In the genomic region with DNA sequence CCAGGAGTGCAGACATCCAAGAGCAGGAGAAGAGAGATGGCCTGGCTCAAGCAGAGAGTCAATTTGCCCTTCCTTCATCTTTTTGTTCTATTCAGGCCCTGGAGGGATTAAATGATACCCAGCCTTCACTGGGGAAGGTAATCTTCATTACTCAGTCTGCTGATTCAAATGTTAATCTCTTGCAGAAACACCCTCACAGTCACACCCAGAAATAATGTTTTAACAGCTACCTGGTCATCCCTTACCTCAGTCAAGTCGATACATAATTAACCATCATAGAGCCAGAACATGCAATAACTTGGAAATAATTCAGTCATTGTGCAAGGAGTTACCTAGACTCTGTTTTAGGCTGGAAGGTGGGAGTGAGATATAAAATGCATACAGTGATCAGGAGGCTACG, we compare ENCODE assay signal across 24 cellular contexts.
DNase-seq lines count a peak whose midpoint lies in the region; FAIRE-seq and TF ChIP-seq lines count a peak whose summit lies in the region.
"Had no signal": no experiment of that assay in that cellular context is flagged by ENCODE, and none has a peak within 500 bp of the region (broad histone marks: within the 10 kb centered on the region; RNA-seq: fewer than 3 reads in every experiment).

No MANE protein-coding gene starts in this region.

- CTCF ChIA-PET in mammary epithelial cell (lab: Charles Lee; ENCODE audit: low non-redundant PET): no interaction called here

- H3K36me3 ChIP-seq in mammary epithelial cell (ENCODE audit: insufficient read depth, low read length) (no peaks in the 10 kb centered on the region), breast epithelium (no peaks in the 10 kb centered on the region), keratinocyte (ENCODE audit: control insufficient read depth in 2 of 2, extremely low read depth in 1 of 2, insufficient read depth in 2 of 2, low read length in 2 of 2) (no peaks in the 10 kb centered on the region), WERI-Rb-1 (no peaks in the 10 kb centered on the region)
- H3K36me3 ChIP-seq in effector memory CD4-positive, alpha-beta T cell (ENCODE audit: control insufficient read depth, insufficient read depth, low read length): no peaks in the 10 kb centered on the region
- H3K36me3 ChIP-seq: BE2C; BLaER1 treated with 17β-estradiol and CSF1 and Interleukin-3, amounts not matched to agents 10 nM and 100 nM; HAP-1 had no signal

- TF ChIP-seq POLR2A in breast epithelium (IDR thresholded peaks at IDR 0.05): no peak

- H3K4me3 ChIP-seq in mammary epithelial cell (replicated peaks in 1 of 3; ENCODE audit: insufficient read depth in 1 of 3, low read depth in 2 of 3, low read length in 3 of 3) (no peak overlapping the region), breast epithelium (no peak overlapping the region), epithelial cell of esophagus (ENCODE audit: low read length) (no peak overlapping the region), keratinocyte (ENCODE audit: control insufficient read depth in 2 of 3, extremely low read depth in 1 of 3, insufficient read depth in 2 of 3, low read depth in 1 of 3, low read length in 3 of 3) (no peak overlapping the region), WERI-Rb-1 (ENCODE audit: low read depth, low read length) (no peak overlapping the region)
- no peak overlapping the region for H3K4me3 ChIP-seq in effector memory CD4-positive, alpha-beta T cell (ENCODE audit: insufficient read depth, low read depth, low read length, poor library complexity, severe bottlenecking)
- H3K4me3 ChIP-seq: A549; BLaER1 treated with 17β-estradiol and CSF1 and Interleukin-3, amounts not matched to agents 10 nM and 100 nM; GM23338; HAP-1 had no signal

- WGBS in mammary epithelial cell (ENCODE audit: low coverage, missing lambda C conversion rate): 27% methylated on average over 2 of the region's 2 CpGs

- H3K9ac ChIP-seq in mammary epithelial cell (ENCODE audit: insufficient read depth, low read length) (no peak overlapping the region), keratinocyte (ENCODE audit: control insufficient read depth, extremely low read depth, insufficient read depth, low read length) (no peak overlapping the region)
- H3K9ac ChIP-seq: BLaER1 treated with 17β-estradiol and CSF1 and Interleukin-3, amounts not matched to agents 10 nM and 100 nM had no signal

- H4K20me1 ChIP-seq in mammary epithelial cell (ENCODE audit: insufficient read depth, low read length) (no peaks in the 10 kb centered on the region), keratinocyte (ENCODE audit: control insufficient read depth, extremely low read depth, insufficient read depth, low read length) (no peaks in the 10 kb centered on the region)
- H4K20me1 ChIP-seq: BLaER1 treated with 17β-estradiol and CSF1 and Interleukin-3, amounts not matched to agents 10 nM and 100 nM had no signal

- DNase-seq in mammary epithelial cell (peak; percentile 20), breast epithelium (ENCODE audit: low spot score in 2 of 2) (no peak), epithelial cell of esophagus (ENCODE audit: low read depth) (peak; percentile 69), keratinocyte (ENCODE audit: low read depth, low spot score) (no peak), WERI-Rb-1 (no peak), islet precursor cell (no peak)
- no peak for DNase-seq in effector memory CD4-positive, alpha-beta T cell
- DNase-seq: 8988T; ACHN; AML-193; BE2C; CD4-positive, alpha-beta T cell; CD8-positive, alpha-beta memory T cell; DMS 273 treated with DMSO at 0.1 percent for 48 hours; DMS79 treated with DMSO at 0.1 percent for 48 hours; GF-D8; HFFc6 had no signal

- TF ChIP-seq CTCF in mammary epithelial cell (conservative IDR thresholded peaks at IDR 0.05 in 1 of 2, IDR thresholded peaks at IDR 0.05 in 1 of 2; ENCODE audit: extremely low read depth in 1 of 2, insufficient read depth in 1 of 2, low read depth in 1 of 2, low read length in 2 of 2) (no peak), breast epithelium (IDR thresholded peaks at IDR 0.05) (no peak), epithelial cell of esophagus (IDR thresholded peaks at IDR 0.05; ENCODE audit: insufficient read depth, low read depth, low read length, missing control alignments) (no peak), keratinocyte (optimal IDR thresholded peaks at IDR 0.05 in 1 of 3, IDR thresholded peaks at IDR 0.05 in 1 of 3, conservative IDR thresholded peaks at IDR 0.05 in 1 of 3; ENCODE audit: extremely low read depth in 1 of 3, insufficient read depth in 2 of 3, low read length in 3 of 3) (no peak), WERI-Rb-1 (IDR thresholded peaks at IDR 0.05; ENCODE audit: low read depth, low read length) (no peak)

- H3K27me3 ChIP-seq in mammary epithelial cell (ENCODE audit: insufficient read depth, low read length): no peaks in the 10 kb centered on the region
- no peaks in the 10 kb centered on the region for H3K27me3 ChIP-seq in breast epithelium
- no peaks in the 10 kb centered on the region for H3K27me3 ChIP-seq in keratinocyte (ENCODE audit: control insufficient read depth, extremely low read depth, insufficient read depth, low read length)
- no peaks in the 10 kb centered on the region for H3K27me3 ChIP-seq in WERI-Rb-1 (ENCODE audit: insufficient read depth, low read depth, severe bottlenecking)
- no peaks in the 10 kb centered on the region for H3K27me3 ChIP-seq in effector memory CD4-positive, alpha-beta T cell (replicated peaks; ENCODE audit: control insufficient read depth, insufficient read depth, low read length, poor library complexity, severe bottlenecking)
- H3K27me3 ChIP-seq: BE2C; BLaER1 treated with 17β-estradiol and CSF1 and Interleukin-3, amounts not matched to agents 10 nM and 100 nM had no signal

- no peaks in the 10 kb centered on the region for H3K4me1 ChIP-seq in mammary epithelial cell (ENCODE audit: insufficient read depth, low read length)
- no peaks in the 10 kb centered on the region for H3K4me1 ChIP-seq in breast epithelium
- no peaks in the 10 kb centered on the region for H3K4me1 ChIP-seq in keratinocyte (ENCODE audit: control insufficient read depth, extremely low read depth, insufficient read depth, low read length)
- H3K4me1 ChIP-seq in effector memory CD4-positive, alpha-beta T cell (ENCODE audit: control insufficient read depth, insufficient read depth, low read length, poor library complexity, severe bottlenecking): no peaks in the 10 kb centered on the region
- H3K4me1 ChIP-seq: A549; BE2C; BLaER1 treated with 17β-estradiol and CSF1 and Interleukin-3, amounts not matched to agents 10 nM and 100 nM; HAP-1 had no signal

- H3K9me1 ChIP-seq in keratinocyte (ENCODE audit: control insufficient read depth, extremely low read depth, insufficient read depth, low read length): no peaks in the 10 kb centered on the region

- no TSS peak for BruUV-seq in mammary epithelial cell (replicated peaks; lab: Mats Ljungman, UMichigan)

- H3K27ac ChIP-seq in mammary epithelial cell (ENCODE audit: insufficient read depth, low read depth, low read length): no peak overlapping the region
- H3K27ac ChIP-seq in breast epithelium: no peak overlapping the region
- no peak overlapping the region for H3K27ac ChIP-seq in keratinocyte (ENCODE audit: control insufficient read depth, insufficient read depth, low read length)
- no peak overlapping the region for H3K27ac ChIP-seq in WERI-Rb-1
- H3K27ac ChIP-seq in effector memory CD4-positive, alpha-beta T cell (ENCODE audit: insufficient read depth, low read length, poor library complexity, severe bottlenecking): no peak overlapping the region
- H3K27ac ChIP-seq: A549; BLaER1 treated with 17β-estradiol and CSF1 and Interleukin-3, amounts not matched to agents 10 nM and 100 nM had no signal

- H3K4me2 ChIP-seq in mammary epithelial cell (ENCODE audit: insufficient read depth, low read depth, low read length) (no peak overlapping the region), keratinocyte (ENCODE audit: control insufficient read depth, extremely low read depth, insufficient read depth, low read depth, low read length) (no peak overlapping the region)
- H3K4me2 ChIP-seq: A549; BLaER1 treated with 17β-estradiol and CSF1 and Interleukin-3, amounts not matched to agents 10 nM and 100 nM; GM23338 had no signal

- intact Hi-C loops in mammary epithelial cell (cut with micrococcal nuclease) (no loop called here), breast epithelium (cut with DNase I; ENCODE audit: low total_unique reads) (no loop called here)

- dilution Hi-C loops in mammary epithelial cell (cut with HindIII; ENCODE audit: low sequenced_read_pairs): no loop called here
- dilution Hi-C loops in keratinocyte (cut with MboI; ENCODE audit: extremely low pct_ligation_motif_present, low sequenced_read_pairs): no loop called here

- H3K79me2 ChIP-seq in mammary epithelial cell (ENCODE audit: insufficient read depth, low read length) (no peaks in the 10 kb centered on the region), keratinocyte (ENCODE audit: control insufficient read depth, insufficient read depth, low read length) (no peaks in the 10 kb centered on the region)

- FAIRE-seq in keratinocyte (lab: Jason Lieb, UNC): peak; percentile 63
- FAIRE-seq: A549, D721Med, GM12891, GM18507 had no signal

- H3K9me3 ChIP-seq in mammary epithelial cell (replicated peaks; ENCODE audit: insufficient read depth, low read length) (no peaks in the 10 kb centered on the region), breast epithelium (no peaks in the 10 kb centered on the region), keratinocyte (ENCODE audit: control insufficient read depth, low read depth, low read length) (no peaks in the 10 kb centered on the region), WERI-Rb-1 (ENCODE audit: severe bottlenecking) (no peaks in the 10 kb centered on the region)
- H3K9me3 ChIP-seq in effector memory CD4-positive, alpha-beta T cell (ENCODE audit: control insufficient read depth, low read length): no peaks in the 10 kb centered on the region
- H3K9me3 ChIP-seq: A549; BE2C; BLaER1 treated with 17β-estradiol and CSF1 and Interleukin-3, amounts not matched to agents 10 nM and 100 nM; HAP-1 had no signal

- no peak overlapping the region for H2AFZ ChIP-seq in mammary epithelial cell (ENCODE audit: low read depth, low read length)
- no peak overlapping the region for H2AFZ ChIP-seq in keratinocyte (ENCODE audit: control insufficient read depth, low read length)
- H2AFZ ChIP-seq: GM23338 had no signal

- in situ Hi-C loops in mammary epithelial cell (cut with MboI; ENCODE audit: low sequenced_read_pairs in 2 of 2): no loop called here

Comparison
In these comparisons a context has a peak if more than half of its experiments do, and no peak if none do; other contexts are left out.
1. DNase-seq: peak in mammary epithelial cell (single experiment) and epithelial cell of esophagus (single experiment); none in breast epithelium (0 of 2), keratinocyte (single experiment), WERI-Rb-1 (single experiment), effector memory CD4-positive, alpha-beta T cell (0 of 3) and islet precursor cell (single experiment).